1 cellular context compared by ENCODE assay signal in genomic region chr2:10841547-10842219, GRCh38.
TF ChIP-seq lines count a peak whose summit lies in the region.

No MANE protein-coding gene starts in this region.

TF ChIP-seq in HepG2, 621 proteins besides CTCF, POLR2A, EP300 and RAD21 (continued from another document):
- TF ChIP-seq ZNF280D (CRISPR knock-in tag; IDR thresholded peaks at IDR 0.05): peak; percentile 74; the same call in 1 of the 2 replicates
